In the genomic region with DNA sequence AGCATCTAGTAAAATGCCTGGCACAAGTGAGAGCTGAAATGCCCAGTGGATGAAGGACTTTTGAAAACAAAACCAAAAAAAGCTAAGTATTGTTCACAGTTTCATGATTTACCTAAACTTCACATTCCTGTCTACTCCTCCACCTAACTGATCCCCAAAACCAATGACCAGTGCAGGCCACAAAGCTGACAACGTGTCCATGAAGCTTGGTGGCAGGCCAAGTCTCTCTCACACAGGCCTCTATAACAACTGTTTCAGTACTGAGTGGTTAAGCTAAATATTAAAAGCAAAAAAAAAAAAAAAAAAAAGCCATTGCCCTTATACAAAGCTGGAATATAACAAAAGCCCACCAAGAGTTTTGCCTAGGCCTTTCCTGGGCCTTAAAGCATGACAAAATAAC, we compare ENCODE assay signal across 19 cellular contexts. TPM values are rescaled to one million over a fixed set of nuclear protein-coding genes. Genes with fewer than 3 reads are reported as not detected.
DNase-seq lines count a peak whose midpoint lies in the region; ATAC-seq and TF ChIP-seq lines count a peak whose summit lies in the region.
"Had no signal": no experiment of that assay in that cellular context is flagged by ENCODE, and none has a peak within 500 bp of the region (broad histone marks: within the 10 kb centered on the region; RNA-seq: fewer than 3 reads in every experiment).

No MANE protein-coding gene starts in this region.

- 100% methylated on average over 1 of the region's 1 CpG for WGBS in mesenchymal stem cell
- 27 to 60% methylated on average over 1 of the region's 1 CpG for WGBS in transverse colon (ENCODE audit: low coverage in 1 of 2), 2 donors

- peaks cover 40% of the 10 kb centered on the region for H3K79me1 ChIP-seq in mesenchymal stem cell (replicated peaks; ENCODE audit: low read length, poor library complexity, severe bottlenecking)

- H3K9me3 ChIP-seq in RWPE2 (ENCODE audit: severe bottlenecking): no peaks in the 10 kb centered on the region
- H3K9me3 ChIP-seq in mesenchymal stem cell (ENCODE audit: control insufficient read depth, low read length): no peaks in the 10 kb centered on the region
- no peaks in the 10 kb centered on the region for H3K9me3 ChIP-seq in transverse colon
- H3K9me3 ChIP-seq: lower lobe of right lung, neutrophil, tibial artery had no signal

- no peak for TF ChIP-seq CTCF in RWPE2 (IDR thresholded peaks at IDR 0.05; ENCODE audit: poor library complexity, severe bottlenecking)
- no peak for TF ChIP-seq CTCF in transverse colon (IDR thresholded peaks at IDR 0.05)
- no peak for TF ChIP-seq CTCF in dorsolateral prefrontal cortex (IDR thresholded peaks at IDR 0.05 in 54 of 56, conservative IDR thresholded peaks at IDR 0.05 in 2 of 56; ENCODE audit: low read depth in 1 of 56, partially characterized antibody in 56 of 56)

- no peak for TF ChIP-seq POLR2A in transverse colon (IDR thresholded peaks at IDR 0.05)

- ATAC-seq in Right ventricle myocardium superior (ENCODE audit: poor library complexity) (peak; percentile 32), RWPE2 (ENCODE audit: low read depth) (no peak)
- ATAC-seq: lower lobe of right lung had no signal

- no peak overlapping the region for H4K91ac ChIP-seq in mesenchymal stem cell (ENCODE audit: low read length)

- no peak overlapping the region for H2AFZ ChIP-seq in mesenchymal stem cell (ENCODE audit: low read depth, low read length)

- H3K4me2 ChIP-seq in mesenchymal stem cell (ENCODE audit: low read length, poor library complexity, severe bottlenecking): no peak overlapping the region

- H2AK5ac ChIP-seq in mesenchymal stem cell (ENCODE audit: low read length, severe bottlenecking): no peak overlapping the region

- H2BK15ac ChIP-seq in mesenchymal stem cell (ENCODE audit: low read depth, poor library complexity, severe bottlenecking): no peak overlapping the region

- no peak overlapping the region for H4K8ac ChIP-seq in mesenchymal stem cell (ENCODE audit: low read length)

- no peak overlapping the region for H3K4ac ChIP-seq in mesenchymal stem cell (ENCODE audit: low read depth in 1 of 2, low read length in 2 of 2)

- no peak overlapping the region for H2BK12ac ChIP-seq in mesenchymal stem cell (ENCODE audit: low read length in 2 of 2)

- intact Hi-C loops in Right ventricle myocardium superior (cut with DNase I): no loop called here
- intact Hi-C loops in cardiac septum (cut with DNase I): no loop called here
- intact Hi-C loops in transverse colon (cut with DNase I; ENCODE audit: low total_unique reads): no loop called here
- intact Hi-C loops in dorsolateral prefrontal cortex (cut with DNase I): no loop called here

- H3K18ac ChIP-seq in mesenchymal stem cell (ENCODE audit: low read depth in 1 of 2, low read length in 2 of 2): no peak overlapping the region

- H3K23ac ChIP-seq in mesenchymal stem cell (ENCODE audit: low read length in 2 of 2): no peak overlapping the region

- no peak overlapping the region for H2BK5ac ChIP-seq in mesenchymal stem cell (ENCODE audit: low read depth, low read length, poor library complexity, severe bottlenecking)

- peak overlapping the region; percentile 69 for H3K9ac ChIP-seq in mesenchymal stem cell (ENCODE audit: low read length)

- H3K4me1 ChIP-seq in RWPE2 (ENCODE audit: insufficient read depth, poor library complexity, severe bottlenecking): peaks cover 36% of the 10 kb centered on the region
- H3K4me1 ChIP-seq in mesenchymal stem cell (ENCODE audit: control insufficient read depth, insufficient read depth, low read depth, low read length): peaks cover 18% of the 10 kb centered on the region
- peaks cover 38 to 87% (median 49%) of the 10 kb centered on the region in 4 donors for H3K4me1 ChIP-seq in transverse colon

- in situ Hi-C loops in transverse colon (cut with MboI; ENCODE audit: low pct_ligation_motif_present in 1 of 4, low pct_unique_long_range_greater_than_20kb in 1 of 4, low sequenced_read_pairs in 3 of 4): no loop called here

- H3K27me3 ChIP-seq in RWPE2 (ENCODE audit: insufficient read depth, poor library complexity, severe bottlenecking): no peaks in the 10 kb centered on the region
- no peaks in the 10 kb centered on the region for H3K27me3 ChIP-seq in mesenchymal stem cell (ENCODE audit: control insufficient read depth in 1 of 2, insufficient read depth in 1 of 2, low read length in 2 of 2)
- no peaks in the 10 kb centered on the region for H3K27me3 ChIP-seq in transverse colon
- no peaks in the 10 kb centered on the region for H3K27me3 ChIP-seq in dorsolateral prefrontal cortex
- H3K27me3 ChIP-seq: neutrophil, tibial artery had no signal

- peak overlapping the region; percentile 2 for H3K27ac ChIP-seq in RWPE2 (ENCODE audit: poor library complexity, severe bottlenecking)
- H3K27ac ChIP-seq in mesenchymal stem cell (ENCODE audit: low read length, poor library complexity, severe bottlenecking): no peak overlapping the region
- H3K27ac ChIP-seq in transverse colon: peak overlapping the region; percentile 40 to 67 (median 50)
- H3K27ac ChIP-seq in dorsolateral prefrontal cortex: peak overlapping the region in 17 of 59 donors; percentile 3 to 70 (median 37)
- H3K27ac ChIP-seq: lower lobe of right lung, tibial artery had no signal

- TF ChIP-seq EP300 in transverse colon (IDR thresholded peaks at IDR 0.05; ENCODE audit: low read depth): no peak

- H3K36me3 ChIP-seq in RWPE2 (ENCODE audit: low read depth) (peaks cover 13% of the 10 kb centered on the region), mesenchymal stem cell (ENCODE audit: control insufficient read depth in 1 of 2, insufficient read depth in 2 of 2, low read depth in 1 of 2, low read length in 2 of 2) (peaks cover 0 to 17% of the 10 kb centered on the region in 2 experiments), transverse colon (no peaks in the 10 kb centered on the region)
- H3K36me3 ChIP-seq: lower lobe of right lung had no signal

- H3K14ac ChIP-seq in mesenchymal stem cell (ENCODE audit: low read length in 2 of 2): no peak overlapping the region

- H3K4me3 ChIP-seq in RWPE2 (ENCODE audit: severe bottlenecking) (no peak overlapping the region), mesenchymal stem cell (ENCODE audit: insufficient read depth in 1 of 2, low read depth in 1 of 2, low read length in 2 of 2) (no peak overlapping the region), transverse colon (no peak overlapping the region), dorsolateral prefrontal cortex (no peak overlapping the region)
- H3K4me3 ChIP-seq: lower lobe of right lung, tibial artery had no signal

- no peak overlapping the region for H2BK120ac ChIP-seq in mesenchymal stem cell (ENCODE audit: low read depth, low read length)

- DNase-seq in Right ventricle myocardium superior: no peak
- DNase-seq in cardiac septum (ENCODE audit: low spot score): no peak
- DNase-seq in RWPE2 (ENCODE audit: low spot score): no peak
- DNase-seq in mesenchymal stem cell: no peak
- DNase-seq in transverse colon: no peak
- DNase-seq in dorsolateral prefrontal cortex: no peak
- DNase-seq in EL: no peak
- DNase-seq in activated CD4-positive, CD25-positive, alpha-beta regulatory T cell treated with anti-CD3 and anti-CD28 coated beads, Interleukin-2, amount 50 U/mL, for 72 hours: no peak
- DNase-seq: ACHN; activated CD4-positive, alpha-beta T cell treated with anti-CD3 and anti-CD28 coated beads, Interleukin-2, amount 50 U/mL, for 4 hours; activated naive CD4-positive, alpha-beta T cell treated with anti-CD3 and anti-CD28 coated beads for 36 hours; KG1; lower lobe of right lung; NCI-H1436 treated with DMSO at 0.1 percent for 48 hours; NCI-H524 treated with DMSO at 0.1 percent for 48 hours; stimulated activated CD4-positive, alpha-beta T cell treated with anti-CD3 and anti-CD28 coated beads, Interleukin-12 subunit alpha, Interleukin-12 subunit beta, amount 100 ng/mL, for 4 hours; T-helper 9 cell had no signal

RNA-seq across cellular contexts. Expression of a gene that starts 36.4 kb away (rescaled TPM):
- 56.1 TPM for total RNA-seq in Right ventricle myocardium superior
- total RNA-seq in cardiac septum: 63.5 TPM
- 136 TPM for polyA plus RNA-seq in mesenchymal stem cell (2013, experiment 1 of 2)
- polyA plus RNA-seq in mesenchymal stem cell (2013, experiment 2 of 2): 138 TPM
- 100 to 1,000 TPM in 3 of 4 donors, 10 to 100 TPM in 1; 87.2 to 152 (median 131) TPM for total RNA-seq in transverse colon
- total RNA-seq in dorsolateral prefrontal cortex: 10 to 100 TPM; 28.8 to 87.6 (median 61.8) TPM
